In genomic region chr6:4302524-4302923, GRCh38 we compare ENCODE assay signal across 7 cellular contexts.
"Had no signal": no experiment of that assay in that cellular context is flagged by ENCODE, and none has a peak within 500 bp of the region (broad histone marks: within the 10 kb centered on the region; RNA-seq: fewer than 3 reads in every experiment).

No MANE protein-coding gene starts in this region.

- ATAC-seq: GM23338, HepG2 had no signal

- DNase-seq: H9, HCEC 1CT, HFFc6, KBM-7 had no signal

- H3K27ac ChIP-seq: HL-60 had no signal

- H3K4me3 ChIP-seq: GM23338 had no signal

- H2AFZ ChIP-seq: GM23338 had no signal

- H3K4me2 ChIP-seq: GM23338 had no signal
